27 cellular contexts compared by ENCODE assay signal in the genomic region with DNA sequence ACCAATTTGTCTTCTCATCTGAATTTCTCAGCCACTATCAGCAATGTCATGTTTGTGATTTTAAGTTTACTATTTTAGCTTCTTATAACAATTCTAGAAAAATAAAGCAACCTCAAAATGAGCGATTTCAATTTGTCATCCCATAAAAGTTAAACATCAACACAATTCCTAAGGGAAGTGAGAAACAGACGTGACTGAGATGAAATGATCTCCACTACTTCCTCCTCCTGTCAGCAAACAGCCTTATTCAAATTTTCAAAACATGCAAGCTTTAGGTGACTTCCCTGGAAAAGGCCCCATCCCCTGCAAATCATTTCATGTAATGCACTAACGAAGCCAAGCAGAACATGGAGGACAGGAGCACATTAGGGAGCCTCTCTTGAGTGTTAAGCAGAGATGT.
"Had no signal": no experiment of that assay in that cellular context is flagged by ENCODE, and none has a peak within 500 bp of the region (broad histone marks: within the 10 kb centered on the region; RNA-seq: fewer than 3 reads in every experiment).

No MANE protein-coding gene starts in this region.

- DNase-seq: activated CD4-positive, alpha-beta T cell treated with anti-CD3 and anti-CD28 coated beads for 4 hours; activated CD4-positive, alpha-beta T cell treated with anti-CD3 and anti-CD28 coated beads, Interleukin-2, amount 50 U/mL, for 48 hours; activated CD4-positive, CD25-positive, alpha-beta regulatory T cell; activated CD8-positive, alpha-beta memory T cell treated with anti-CD3 and anti-CD28 coated beads, Interleukin-2, amount 50 U/mL, for 48 hours; activated naive CD4-positive, alpha-beta T cell; activated naive CD8-positive, alpha-beta T cell treated with anti-CD3 and anti-CD28 coated beads, Interleukin-2, amount 10 ng/mL, durations not matched to agents 7 days and 5 days; activated T-cell treated with anti-CD3 and anti-CD28 coated beads, Interleukin-2, amount 50 U/mL, for 4 hours; amygdala; heart left ventricle; left cardiac atrium; naive thymus-derived CD4-positive, alpha-beta T cell; retina; sigmoid colon; stimulated activated CD4-positive, alpha-beta T cell treated with anti-CD3 and anti-CD28 coated beads, Interleukin-15, amount 100 ng/mL, for 24 hours; stimulated activated naive CD4-positive, alpha-beta T cell; testis had no signal

- FAIRE-seq: bronchial epithelial cell, islet of Langerhans had no signal

- H3K4me1 ChIP-seq: heart left ventricle, sigmoid colon, testis had no signal

- H3K4me1 Mint-ChIP-seq: activated naive CD8-positive, alpha-beta T cell treated with anti-CD3 and anti-CD28 coated beads, Interleukin-2, amount 10 ng/mL, durations not matched to agents 7 days and 5 days; memory B cell; naive thymus-derived CD4-positive, alpha-beta T cell; neural crest cell had no signal

- H3K9me3 ChIP-seq: gastroesophageal sphincter, heart left ventricle, sigmoid colon, testis had no signal

- H3K4me3 ChIP-seq: coronary artery, gastroesophageal sphincter, heart left ventricle, sigmoid colon, smooth muscle cell, testis had no signal

- H3K27me3 Mint-ChIP-seq: activated naive CD8-positive, alpha-beta T cell treated with anti-CD3 and anti-CD28 coated beads, Interleukin-2, amount 10 ng/mL, durations not matched to agents 7 days and 5 days; memory B cell; naive thymus-derived CD4-positive, alpha-beta T cell; type B pancreatic cell had no signal

- H3K27ac Mint-ChIP-seq: activated naive CD8-positive, alpha-beta T cell treated with anti-CD3 and anti-CD28 coated beads, Interleukin-2, amount 10 ng/mL, durations not matched to agents 7 days and 5 days; activated T-helper 2 cell treated with anti-CD3 and anti-CD28 coated beads, Interferon-gamma antibody, Interleukin-2, Interleukin-4, amounts not matched to agents 10 μg/mL and 5 μg/mL and 100 μg/mL, durations not matched to agents 14 hours and 24 hours and 36 hours; memory B cell; T-helper 1 cell treated with Interleukin-12 subunit alpha and Interleukin-12 subunit beta and Interleukin-4 antibody, amounts not matched to agents 30 μg/mL and 1 μg/mL, for 36 hours; type B pancreatic cell had no signal

- H3K4me2 ChIP-seq: smooth muscle cell had no signal

- ATAC-seq: activated T-cell treated with anti-CD3 and anti-CD28 coated beads, Interleukin-2, amount 50 U/mL, for 4 hours; gastroesophageal sphincter; heart left ventricle; left cardiac atrium; naive thymus-derived CD4-positive, alpha-beta T cell had no signal

- H3K27ac ChIP-seq: coronary artery, epithelial cell of prostate, gastroesophageal sphincter, heart left ventricle, sigmoid colon, testis had no signal

- H3K27me3 ChIP-seq: gastroesophageal sphincter, heart left ventricle, sigmoid colon, testis had no signal

- H3K4me3 Mint-ChIP-seq: activated naive CD8-positive, alpha-beta T cell treated with anti-CD3 and anti-CD28 coated beads, Interleukin-2, amount 10 ng/mL, durations not matched to agents 7 days and 5 days; activated T-cell treated with anti-CD3 and anti-CD28 coated beads, Interleukin-2, amount 50 U/mL, for 4 hours; memory B cell; naive thymus-derived CD4-positive, alpha-beta T cell; neural crest cell; T-helper 1 cell treated with Interleukin-12 subunit alpha and Interleukin-12 subunit beta and Interleukin-4 antibody, amounts not matched to agents 30 μg/mL and 1 μg/mL, for 36 hours; type B pancreatic cell had no signal

- H3K9me3 Mint-ChIP-seq: activated naive CD8-positive, alpha-beta T cell treated with anti-CD3 and anti-CD28 coated beads, Interleukin-2, amount 10 ng/mL, durations not matched to agents 7 days and 5 days; activated T-cell treated with anti-CD3 and anti-CD28 coated beads, Interleukin-2, amount 50 U/mL, for 4 hours; activated T-helper 2 cell treated with anti-CD3 and anti-CD28 coated beads, Interferon-gamma antibody, Interleukin-2, Interleukin-4, amounts not matched to agents 10 μg/mL and 5 μg/mL and 100 μg/mL, durations not matched to agents 14 hours and 24 hours and 36 hours; memory B cell; naive thymus-derived CD4-positive, alpha-beta T cell; neural crest cell; T-helper 1 cell treated with Interleukin-12 subunit alpha and Interleukin-12 subunit beta and Interleukin-4 antibody, amounts not matched to agents 30 μg/mL and 1 μg/mL, for 36 hours; type B pancreatic cell had no signal
